8 cellular contexts compared by ENCODE assay signal in genomic region chr2:156322103-156322671, GRCh38. TPM values are rescaled to one million over a fixed set of nuclear protein-coding genes. Genes with fewer than 3 reads are reported as not detected.
DNase-seq lines count a peak whose midpoint lies in the region; ATAC-seq, FAIRE-seq and TF ChIP-seq lines count a peak whose summit lies in the region.

No MANE protein-coding gene starts in this region.

- H3K27ac Mint-ChIP-seq in activated naive CD8-positive, alpha-beta T cell, result peak overlapping the region; percentile 0
- H3K27ac Mint-ChIP-seq in natural killer cell treated with Interleukin-12 subunit alpha and Interleukin-12 subunit beta and Interleukin-15 and Interleukin-18, amount 100 ng/mL, for 72 hours, result peak overlapping the region in 1 of 2 donors; percentile 27

- no peaks in the 10 kb centered on the region for H3K9me3 ChIP-seq in kidney (ENCODE audit: control insufficient read depth in 1 of 2, low read length in 2 of 2)

- no peaks in the 10 kb centered on the region for H3K36me3 ChIP-seq in kidney (ENCODE audit: control insufficient read depth in 1 of 2, insufficient read depth in 2 of 2, low read length in 2 of 2)

- peak overlapping the region in 1 of 2 donors; percentile 54 for H3K4me3 ChIP-seq in kidney (ENCODE audit: low read length in 2 of 2)

- peaks cover 59% of the 10 kb centered on the region for H3K27me3 Mint-ChIP-seq in activated naive CD8-positive, alpha-beta T cell
- H3K27me3 Mint-ChIP-seq in natural killer cell treated with Interleukin-12 subunit alpha and Interleukin-12 subunit beta and Interleukin-15 and Interleukin-18, amount 100 ng/mL, for 72 hours, result peaks cover 53 to 70% of the 10 kb centered on the region in 2 donors

- ATAC-seq in GM18511 (IDR thresholded peaks at IDR 0.05; ENCODE audit: unreplicated experiment), result peak; percentile 86
- ATAC-seq in HG02642 (IDR thresholded peaks at IDR 0.05; ENCODE audit: poor library complexity, unreplicated experiment), result peak; percentile 64
- peak; percentile 73 to 80 for ATAC-seq in natural killer cell treated with Interleukin-12 subunit alpha and Interleukin-12 subunit beta and Interleukin-15 and Interleukin-18, amount 100 ng/mL, for 72 hours

- TF ChIP-seq CTCF in kidney (IDR thresholded peaks at IDR 0.05; ENCODE audit: borderline replicate concordance, extremely low read depth, insufficient read depth), result no peak

- peaks cover 40% of the 10 kb centered on the region for H3K36me3 Mint-ChIP-seq in activated naive CD8-positive, alpha-beta T cell
- H3K36me3 Mint-ChIP-seq in natural killer cell treated with Interleukin-12 subunit alpha and Interleukin-12 subunit beta and Interleukin-15 and Interleukin-18, amount 100 ng/mL, for 72 hours, result peaks cover 17% of the 10 kb centered on the region

- intact Hi-C loops in kidney (cut with DNase I) (no loop called here), cardiac septum (cut with DNase I) (no loop called here)

- no peak overlapping the region for H3K9ac ChIP-seq in kidney (ENCODE audit: low read length in 2 of 2)

- no peak for DNase-seq in natural killer cell treated with Interleukin-12 subunit alpha and Interleukin-12 subunit beta and Interleukin-15 and Interleukin-18, amount 100 ng/mL, for 72 hours (ENCODE audit: low spot score)
- DNase-seq in midbrain (lab: John Stamatoyannopoulos, UW) (no peak), kidney (no peak), mucosa of gallbladder (ENCODE audit: low spot score) (no peak), cardiac septum (ENCODE audit: low spot score) (no peak)

- H3K4me1 ChIP-seq in kidney (ENCODE audit: control insufficient read depth in 1 of 2, insufficient read depth in 1 of 2, low read depth in 1 of 2, low read length in 2 of 2), result peaks cover 3 to 5% of the 10 kb centered on the region in 2 donors

- H3K9me3 Mint-ChIP-seq in activated naive CD8-positive, alpha-beta T cell (ENCODE audit: low read depth), result no peaks in the 10 kb centered on the region
- H3K9me3 Mint-ChIP-seq in natural killer cell treated with Interleukin-12 subunit alpha and Interleukin-12 subunit beta and Interleukin-15 and Interleukin-18, amount 100 ng/mL, for 72 hours, result no peaks in the 10 kb centered on the region

- FAIRE-seq in kidney (lab: Jason Lieb, UNC), result no peak

- H3K27ac ChIP-seq in kidney (ENCODE audit: low read depth in 2 of 2, low read length in 2 of 2), result no peak overlapping the region

- H3K4me3 Mint-ChIP-seq in activated naive CD8-positive, alpha-beta T cell, result peak overlapping the region; percentile 88
- peak overlapping the region; percentile 85 for H3K4me3 Mint-ChIP-seq in natural killer cell treated with Interleukin-12 subunit alpha and Interleukin-12 subunit beta and Interleukin-15 and Interleukin-18, amount 100 ng/mL, for 72 hours

- H3K4me1 Mint-ChIP-seq in activated naive CD8-positive, alpha-beta T cell (ENCODE audit: low read depth), result peaks cover 46% of the 10 kb centered on the region
- peaks cover 26 to 29% of the 10 kb centered on the region in 2 donors for H3K4me1 Mint-ChIP-seq in natural killer cell treated with Interleukin-12 subunit alpha and Interleukin-12 subunit beta and Interleukin-15 and Interleukin-18, amount 100 ng/mL, for 72 hours (ENCODE audit: low read depth in 2 of 2)

RNA-seq across cellular contexts. Expression of gene NR4A2, which starts 10.3 kb away (rescaled TPM):
- total RNA-seq in natural killer cell treated with Interleukin-12 subunit alpha and Interleukin-12 subunit beta and Interleukin-15 and Interleukin-18, amount 100 ng/mL, for 72 hours, result 1 to 10 TPM; 2.7 to 4.2 TPM
- total RNA-seq in kidney (2.4 TPM), mucosa of gallbladder (11.9 TPM), cardiac septum (1.1 TPM)
- polyA plus RNA-seq in kidney (ENCODE audit: insufficient read depth, low read depth, low replicate concordance), result 3.1 TPM
